1 cellular context compared by ENCODE assay signal in genomic region chr1:156148236-156148635, GRCh38.
TF ChIP-seq lines count a peak whose summit lies in the region.

No MANE protein-coding gene starts in this region.

TF ChIP-seq in GM12878, 131 proteins besides CTCF, POLR2A, EP300 and RAD21:
- peak; percentile 56; the same call in 1 of the 2 replicates for TF ChIP-seq EED (IDR thresholded peaks at IDR 0.05; ENCODE audit: low read depth)
- peak; percentile 40 to 80; a peak in 2 of 4 replicates for TF ChIP-seq BHLHE40 (IDR thresholded peaks at IDR 0.05; ENCODE audit: borderline replicate concordance in 1 of 2, low read depth in 2 of 2, low read length in 1 of 2)
- peak; percentile 31; the same call in 1 of the 2 replicates for TF ChIP-seq SPI1 (IDR thresholded peaks at IDR 0.05; ENCODE audit: borderline replicate concordance, insufficient read depth, low read depth, low read length)
- peak; percentile 26; the same call in 1 of the 2 replicates for TF ChIP-seq PAX5 (IDR thresholded peaks at IDR 0.05; ENCODE audit: borderline replicate concordance, low read depth, low read length)
- no peak for TF ChIP-seq DPF2 (IDR thresholded peaks at IDR 0.05)
- TF ChIP-seq, protein P1, sequence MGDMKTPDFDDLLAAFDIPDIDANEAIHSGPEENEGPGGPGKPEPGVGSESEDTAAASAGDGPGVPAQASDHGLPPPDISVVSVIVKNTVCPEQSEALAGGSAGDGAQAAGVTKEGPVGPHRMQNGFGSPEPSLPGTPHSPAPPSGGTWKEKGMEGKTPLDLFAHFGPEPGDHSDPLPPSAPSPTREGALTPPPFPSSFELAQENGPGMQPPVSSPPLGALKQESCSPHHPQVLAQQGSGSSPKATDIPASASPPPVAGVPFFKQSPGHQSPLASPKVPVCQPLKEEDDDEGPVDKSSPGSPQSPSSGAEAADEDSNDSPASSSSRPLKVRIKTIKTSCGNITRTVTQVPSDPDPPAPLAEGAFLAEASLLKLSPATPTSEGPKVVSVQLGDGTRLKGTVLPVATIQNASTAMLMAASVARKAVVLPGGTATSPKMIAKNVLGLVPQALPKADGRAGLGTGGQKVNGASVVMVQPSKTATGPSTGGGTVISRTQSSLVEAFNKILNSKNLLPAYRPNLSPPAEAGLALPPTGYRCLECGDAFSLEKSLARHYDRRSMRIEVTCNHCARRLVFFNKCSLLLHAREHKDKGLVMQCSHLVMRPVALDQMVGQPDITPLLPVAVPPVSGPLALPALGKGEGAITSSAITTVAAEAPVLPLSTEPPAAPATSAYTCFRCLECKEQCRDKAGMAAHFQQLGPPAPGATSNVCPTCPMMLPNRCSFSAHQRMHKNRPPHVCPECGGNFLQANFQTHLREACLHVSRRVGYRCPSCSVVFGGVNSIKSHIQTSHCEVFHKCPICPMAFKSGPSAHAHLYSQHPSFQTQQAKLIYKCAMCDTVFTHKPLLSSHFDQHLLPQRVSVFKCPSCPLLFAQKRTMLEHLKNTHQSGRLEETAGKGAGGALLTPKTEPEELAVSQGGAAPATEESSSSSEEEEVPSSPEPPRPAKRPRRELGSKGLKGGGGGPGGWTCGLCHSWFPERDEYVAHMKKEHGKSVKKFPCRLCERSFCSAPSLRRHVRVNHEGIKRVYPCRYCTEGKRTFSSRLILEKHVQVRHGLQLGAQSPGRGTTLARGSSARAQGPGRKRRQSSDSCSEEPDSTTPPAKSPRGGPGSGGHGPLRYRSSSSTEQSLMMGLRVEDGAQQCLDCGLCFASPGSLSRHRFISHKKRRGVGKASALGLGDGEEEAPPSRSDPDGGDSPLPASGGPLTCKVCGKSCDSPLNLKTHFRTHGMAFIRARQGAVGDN (IDR thresholded peaks at IDR 0.05): peak; percentile 44; the same call in 1 of the 2 replicates
- no peak for TF ChIP-seq NR2C1 (IDR thresholded peaks at IDR 0.05)
- peak; percentile 79 for TF ChIP-seq MEF2B (IDR thresholded peaks at IDR 0.05; ENCODE audit: partially characterized antibody, poor library complexity, severe bottlenecking)
- TF ChIP-seq POU2F2 (IDR thresholded peaks at IDR 0.05; ENCODE audit: borderline replicate concordance, low read depth, low read length): peak; percentile 11; the same call in 1 of the 3 replicates
- TF ChIP-seq YY1 (IDR thresholded peaks at IDR 0.05; ENCODE audit: low read depth, low read length): peak; percentile 65; the same call in 1 of the 2 replicates
- TF ChIP-seq IKZF2 (IDR thresholded peaks at IDR 0.05): peak in 1 of 2 experiments; percentile 41; a peak in 1 of 4 replicates
- TF ChIP-seq, protein P2, sequence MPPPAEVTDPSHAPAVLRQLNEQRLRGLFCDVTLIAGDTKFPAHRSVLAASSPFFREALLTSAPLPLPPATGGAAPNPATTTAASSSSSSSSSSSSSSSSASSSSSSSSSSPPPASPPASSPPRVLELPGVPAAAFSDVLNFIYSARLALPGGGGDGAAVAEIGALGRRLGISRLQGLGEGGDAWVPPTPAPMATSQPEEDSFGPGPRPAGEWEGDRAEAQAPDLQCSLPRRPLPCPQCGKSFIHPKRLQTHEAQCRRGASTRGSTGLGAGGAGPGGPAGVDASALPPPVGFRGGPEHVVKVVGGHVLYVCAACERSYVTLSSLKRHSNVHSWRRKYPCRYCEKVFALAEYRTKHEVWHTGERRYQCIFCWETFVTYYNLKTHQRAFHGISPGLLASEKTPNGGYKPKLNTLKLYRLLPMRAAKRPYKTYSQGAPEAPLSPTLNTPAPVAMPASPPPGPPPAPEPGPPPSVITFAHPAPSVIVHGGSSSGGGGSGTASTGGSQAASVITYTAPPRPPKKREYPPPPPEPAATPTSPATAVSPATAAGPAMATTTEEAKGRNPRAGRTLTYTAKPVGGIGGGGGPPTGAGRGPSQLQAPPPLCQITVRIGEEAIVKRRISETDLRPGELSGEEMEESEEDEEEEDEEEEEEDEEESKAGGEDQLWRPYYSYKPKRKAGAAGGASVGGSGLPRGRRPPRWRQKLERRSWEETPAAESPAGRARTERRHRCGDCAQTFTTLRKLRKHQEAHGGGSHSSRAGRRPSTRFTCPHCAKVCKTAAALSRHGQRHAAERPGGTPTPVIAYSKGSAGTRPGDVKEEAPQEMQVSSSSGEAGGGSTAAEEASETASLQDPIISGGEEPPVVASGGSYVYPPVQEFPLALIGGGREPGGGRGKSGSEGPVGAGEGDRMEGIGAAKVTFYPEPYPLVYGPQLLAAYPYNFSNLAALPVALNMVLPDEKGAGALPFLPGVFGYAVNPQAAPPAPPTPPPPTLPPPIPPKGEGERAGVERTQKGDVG (CRISPR knock-in tag; IDR thresholded peaks at IDR 0.05): no peak
- 0 out of 4 replicates have a peak, but pooled peaks of 1 of the 2 experiments have one; percentile 21 for TF ChIP-seq ETV6 (conservative IDR thresholded peaks at IDR 0.05 in 1 of 2, IDR thresholded peaks at IDR 0.05 in 1 of 2; ENCODE audit: borderline replicate concordance in 1 of 2, low read depth in 1 of 2)
